18 cellular contexts compared by ENCODE assay signal in genomic region chr13:113935081-113935511, GRCh38. TPM values are rescaled to one million over a fixed set of nuclear protein-coding genes. Genes with fewer than 3 reads are reported as not detected.
DNase-seq lines count a peak whose midpoint lies in the region; ATAC-seq and TF ChIP-seq lines count a peak whose summit lies in the region.
"Had no signal": no experiment of that assay in that cellular context is flagged by ENCODE, and none has a peak within 500 bp of the region (broad histone marks: within the 10 kb centered on the region; RNA-seq: fewer than 3 reads in every experiment).

No MANE protein-coding gene starts in this region.

- no peak for ATAC-seq in activated CD4-positive, alpha-beta T cell treated with anti-CD3 and anti-CD28 coated beads for 36 hours
- ATAC-seq in GM21381 (IDR thresholded peaks at IDR 0.05; ENCODE audit: unreplicated experiment) = no peak
- ATAC-seq: A549; CD8-positive, alpha-beta T cell; stimulated activated memory B cell treated with anti-CD40 and anti-IgM and Interleukin-4, amounts not matched to agents 10 μg/mL and 1 μg/mL and 100 μg/mL, for 72 hours; T-cell had no signal

- H3K27me3 Mint-ChIP-seq in activated CD4-positive, alpha-beta T cell treated with anti-CD3 and anti-CD28 coated beads for 36 hours = no peaks in the 10 kb centered on the region
- H3K27me3 Mint-ChIP-seq in endodermal cell (ENCODE audit: insufficient read depth) (peaks cover 44% of the 10 kb centered on the region), type B pancreatic cell (peaks cover 7% of the 10 kb centered on the region)
- H3K27me3 Mint-ChIP-seq: T-cell had no signal

- no peaks in the 10 kb centered on the region for H3K36me3 ChIP-seq in endodermal cell (ENCODE audit: control insufficient read depth, insufficient read depth, low read length)

- CTCF ChIA-PET in activated CD4-positive, alpha-beta T cell treated with anti-CD3 and anti-CD28 coated beads for 36 hours (lab: Charles Lee) = interaction anchor here (0.7 kb wide), 1 partner anchor 858 kb away, joined by 3 read pairs; no protein-coding TSS in a partner anchor

- no peaks in the 10 kb centered on the region for H3K9me3 ChIP-seq in endodermal cell (ENCODE audit: control insufficient read depth, low read length)
- H3K9me3 ChIP-seq: A549 had no signal

- H3K27me3 ChIP-seq in endodermal cell (ENCODE audit: control insufficient read depth, insufficient read depth, low read length, poor library complexity, severe bottlenecking) = peaks cover 67% of the 10 kb centered on the region

- H3K4me3 Mint-ChIP-seq in activated CD4-positive, alpha-beta T cell treated with anti-CD3 and anti-CD28 coated beads for 36 hours = no peak overlapping the region
- H3K4me3 Mint-ChIP-seq in endodermal cell = no peak overlapping the region
- no peak overlapping the region for H3K4me3 Mint-ChIP-seq in type B pancreatic cell
- H3K4me3 Mint-ChIP-seq: CD8-positive, alpha-beta T cell; immature natural killer cell; stimulated activated memory B cell treated with anti-CD40 and anti-IgM and Interleukin-4, amounts not matched to agents 10 μg/mL and 1 μg/mL and 100 μg/mL, for 72 hours; T-cell had no signal

- H3K36me3 Mint-ChIP-seq in activated CD4-positive, alpha-beta T cell treated with anti-CD3 and anti-CD28 coated beads for 36 hours (ENCODE audit: low read depth) = no peaks in the 10 kb centered on the region
- H3K36me3 Mint-ChIP-seq in endodermal cell (ENCODE audit: low read depth) = no peaks in the 10 kb centered on the region
- no peaks in the 10 kb centered on the region for H3K36me3 Mint-ChIP-seq in type B pancreatic cell
- H3K36me3 Mint-ChIP-seq: CD8-positive, alpha-beta T cell; immature natural killer cell; stimulated activated memory B cell treated with anti-CD40 and anti-IgM and Interleukin-4, amounts not matched to agents 10 μg/mL and 1 μg/mL and 100 μg/mL, for 72 hours; T-cell had no signal

- POLR2A ChIA-PET in activated CD4-positive, alpha-beta T cell treated with anti-CD3 and anti-CD28 coated beads for 36 hours (lab: Charles Lee) = no interaction called here

- no peak overlapping the region for H3K4me3 ChIP-seq in endodermal cell (ENCODE audit: low read length)
- H3K4me3 ChIP-seq: A549, dorsolateral prefrontal cortex had no signal

- H3K9ac ChIP-seq in endodermal cell (ENCODE audit: extremely low read depth, low read length, poor library complexity, severe bottlenecking) = no peak overlapping the region

- H3K27ac ChIP-seq in endodermal cell (ENCODE audit: low read depth, low read length) = peak overlapping the region; percentile 82
- H3K27ac ChIP-seq: A549, dorsolateral prefrontal cortex had no signal

- WGBS in endodermal cell (ENCODE audit: insufficient coverage in 1 of 2, insufficient read length in 1 of 2), 2 experiments = 37 to 82% methylated on average over 2 to 15 of the region's 15 CpGs

- H3K27ac Mint-ChIP-seq in activated CD4-positive, alpha-beta T cell treated with anti-CD3 and anti-CD28 coated beads for 36 hours = no peak overlapping the region
- no peak overlapping the region for H3K27ac Mint-ChIP-seq in endodermal cell
- H3K27ac Mint-ChIP-seq in type B pancreatic cell = no peak overlapping the region
- H3K27ac Mint-ChIP-seq: CD8-positive, alpha-beta T cell; immature natural killer cell; stimulated activated memory B cell treated with anti-CD40 and anti-IgM and Interleukin-4, amounts not matched to agents 10 μg/mL and 1 μg/mL and 100 μg/mL, for 72 hours; T-cell had no signal

- DNase-seq in activated CD4-positive, alpha-beta T cell treated with anti-CD3 and anti-CD28 coated beads for 36 hours = peak; percentile 0
- no peak for DNase-seq in activated CD4-positive, alpha-beta T cell treated with anti-CD3 and anti-CD28 coated beads, Interleukin-2, amount 50 U/mL, for 48 hours
- peak; percentile 70 for DNase-seq in endodermal cell
- DNase-seq in lung microvascular endothelial cell (ENCODE audit: low read depth in 2 of 2) = peak; percentile 24 to 72
- DNase-seq in type B pancreatic cell (ENCODE audit: extremely low spot score, unreplicated experiment) = no peak
- no peak for DNase-seq in middle frontal gyrus (ENCODE audit: extremely low spot score, low spot score)
- DNase-seq in hepatic stellate cell (ENCODE audit: low spot score) = no peak
- DNase-seq: activated CD8-positive, alpha-beta memory T cell treated with anti-CD3 and anti-CD28 coated beads, Interleukin-2, amount 50 U/mL, for 48 hours; CD8-positive, alpha-beta T cell; GF-D8; immature natural killer cell; KBM-7; NCI-H446 treated with DMSO at 0.1 percent for 48 hours; T-cell had no signal

- no peaks in the 10 kb centered on the region for H3K9me3 Mint-ChIP-seq in activated CD4-positive, alpha-beta T cell treated with anti-CD3 and anti-CD28 coated beads for 36 hours (ENCODE audit: low read depth)
- H3K9me3 Mint-ChIP-seq in endodermal cell (no peaks in the 10 kb centered on the region), type B pancreatic cell (no peaks in the 10 kb centered on the region)
- H3K9me3 Mint-ChIP-seq: CD8-positive, alpha-beta T cell; stimulated activated memory B cell treated with anti-CD40 and anti-IgM and Interleukin-4, amounts not matched to agents 10 μg/mL and 1 μg/mL and 100 μg/mL, for 72 hours; T-cell had no signal

- peak; percentile 21 for TF ChIP-seq CTCF in endodermal cell (conservative IDR thresholded peaks at IDR 0.05)
- peak; percentile 24 for TF ChIP-seq CTCF in type B pancreatic cell (conservative IDR thresholded peaks at IDR 0.05)

- intact Hi-C loops in activated CD4-positive, alpha-beta T cell treated with anti-CD3 and anti-CD28 coated beads for 36 hours (cut with DNase I, micrococcal nuclease) = no loop called here

- H3K4me1 ChIP-seq in endodermal cell (ENCODE audit: control insufficient read depth, insufficient read depth, low read length) = peaks cover 2% of the 10 kb centered on the region
- H3K4me1 ChIP-seq: A549 had no signal

- H3K4me1 Mint-ChIP-seq in activated CD4-positive, alpha-beta T cell treated with anti-CD3 and anti-CD28 coated beads for 36 hours = peaks cover 11% of the 10 kb centered on the region
- no peaks in the 10 kb centered on the region for H3K4me1 Mint-ChIP-seq in endodermal cell
- peaks cover 19% of the 10 kb centered on the region for H3K4me1 Mint-ChIP-seq in type B pancreatic cell (ENCODE audit: unreplicated experiment)
- H3K4me1 Mint-ChIP-seq: stimulated activated memory B cell treated with anti-CD40 and anti-IgM and Interleukin-4, amounts not matched to agents 10 μg/mL and 1 μg/mL and 100 μg/mL, for 72 hours had no signal

RNA-seq across cellular contexts. Expression of gene C13orf46, which starts 38.8 kb away (rescaled TPM):
- total RNA-seq in activated CD4-positive, alpha-beta T cell treated with anti-CD3 and anti-CD28 coated beads for 36 hours = 1 to 10 TPM; 1.6 to 2.2 TPM
- under 1 TPM; 0.20 to 0.27 TPM for total RNA-seq in endodermal cell
- polyA plus RNA-seq in endodermal cell (2013, experiment 1 of 2) = 0.14 TPM
- polyA plus RNA-seq in endodermal cell (2013, experiment 2 of 2) = 0.25 TPM
- total RNA-seq in lung microvascular endothelial cell = under 0.01 and 0.20 TPM in 2 replicates
- 0.29 TPM in 1 of 2 replicates, not detected in the other for total RNA-seq in type B pancreatic cell (ENCODE audit: low replicate concordance)

Comparison
In these comparisons a context has a peak if more than half of its experiments do, and no peak if none do; other contexts are left out.
1. DNase-seq: peak in activated CD4-positive, alpha-beta T cell treated with anti-CD3 and anti-CD28 coated beads for 36 hours (single experiment), endodermal cell (single experiment) and lung microvascular endothelial cell (2 of 2); none in activated CD4-positive, alpha-beta T cell treated with anti-CD3 and anti-CD28 coated beads, Interleukin-2, amount 50 U/mL, for 48 hours (0 of 2), type B pancreatic cell (single experiment), middle frontal gyrus (single experiment) and hepatic stellate cell (single experiment).